Comparison of ENCODE assay signal across 8 cellular contexts in genomic region chr1:152869808-152870419, GRCh38. TPM values are rescaled to one million over a fixed set of nuclear protein-coding genes. Genes with fewer than 3 reads are reported as not detected.
DNase-seq lines count a peak whose midpoint lies in the region; ATAC-seq and TF ChIP-seq lines count a peak whose summit lies in the region.

No MANE protein-coding gene starts in this region.

- no peak for TF ChIP-seq EP300 in suprapubic skin (IDR thresholded peaks at IDR 0.05)

- no peak for TF ChIP-seq POLR2A in suprapubic skin (IDR thresholded peaks at IDR 0.05)

- POLR2A ChIA-PET in GM10248 (lab: Yijun Ruan, JAX) = no interaction called here

- no peak for ATAC-seq in GM21381 (IDR thresholded peaks at IDR 0.05; ENCODE audit: unreplicated experiment)

- WGBS in suprapubic skin = 36% methylated on average over 9 of the region's 9 CpGs

- TF ChIP-seq CTCF in GM10248 (IDR thresholded peaks at IDR 0.05; ENCODE audit: control extremely low read depth, extremely low read depth, low read depth, missing control alignments) (peak; percentile 85), fibroblast of pulmonary artery (IDR thresholded peaks at IDR 0.05; ENCODE audit: low read length, missing control alignments) (peak; percentile 90), suprapubic skin (IDR thresholded peaks at IDR 0.05) (peak; percentile 60 to 69)

- H3K27ac ChIP-seq in suprapubic skin = no peak overlapping the region

- no peaks in the 10 kb centered on the region for H3K36me3 ChIP-seq in suprapubic skin

- DNase-seq in GM10248 (ENCODE audit: extremely low spot score) (peak; percentile 77), HT-29 (ENCODE audit: low spot score) (peak; percentile 84), OCI-M1 (lab: John Stamatoyannopoulos, UW) (peak; percentile 86), fibroblast of pulmonary artery (ENCODE audit: low read depth) (peak; percentile 73), nucleus accumbens (lab: John Stamatoyannopoulos, UW) (peak in 41 of 56 donors; percentile 0 to 79 (median 24)), suprapubic skin (ENCODE audit: low spot score in 2 of 2) (peak in 1 of 2 donors; percentile 79)
- peak; percentile 35 for DNase-seq in activated T-cell treated with anti-CD3 and anti-CD28 coated beads, Interleukin-2, amount 50 U/mL, for 1 hour

- no peaks in the 10 kb centered on the region for H3K9me3 ChIP-seq in suprapubic skin

- no peaks in the 10 kb centered on the region for H3K27me3 ChIP-seq in suprapubic skin

- CTCF ChIA-PET in GM10248 (lab: Yijun Ruan, JAX) = interaction anchor here (0.6 to 6.0 kb wide), 34 partner anchors 9 to 393 kb away, joined by 3 to 131 read pairs (median 6); partner anchors contain the start of genes IVL, LORICRIN, PRR9 and SMCP

- H3K4me1 ChIP-seq in suprapubic skin = no peaks in the 10 kb centered on the region

- no peak overlapping the region for H3K4me3 ChIP-seq in fibroblast of pulmonary artery (replicated peaks; ENCODE audit: low read depth, low read length)
- H3K4me3 ChIP-seq in suprapubic skin = no peak overlapping the region

RNA-seq across cellular contexts. Expression of gene SMCP, which starts 8.2 kb away (rescaled TPM):
- total RNA-seq in HT-29 (2014; rRNA removed; shearing (Covaris generic)) = not detected in 2 replicates
- not detected for total RNA-seq in suprapubic skin

RNA-seq across cellular contexts. Expression of gene LCE7A, which starts 10.1 kb away (rescaled TPM):
- not detected in 2 replicates for total RNA-seq in HT-29 (2014; rRNA removed; shearing (Covaris generic))
- total RNA-seq in suprapubic skin = not detected

RNA-seq across cellular contexts. Expression of gene LCE6A, which starts 27.3 kb away (rescaled TPM):
- total RNA-seq in HT-29 (2014; rRNA removed; shearing (Covaris generic)) = not detected in 2 replicates
- total RNA-seq in suprapubic skin = 10 to 100 TPM in 3 of 4 donors, 1 to 10 TPM in 1; 3.0 to 95.6 (median 55.0) TPM

RNA-seq across cellular contexts. Expression of gene IVL, which starts 38.4 kb away (rescaled TPM):
- total RNA-seq in HT-29 (2014; rRNA removed; shearing (Covaris generic)) = 2.0 and 2.2 TPM in 2 replicates
- 100 to 1,000 TPM in 3 of 4 donors, 10 to 100 TPM in 1; 50.2 to 213 (median 138) TPM for total RNA-seq in suprapubic skin

RNA-seq across cellular contexts. Expression of gene LCE1A, which starts 42.6 kb away (rescaled TPM):
- not detected in 2 replicates for total RNA-seq in HT-29 (2014; rRNA removed; shearing (Covaris generic))
- 100 to 1,000 TPM in 3 of 4 donors, 10 to 100 TPM in 1; 69.4 to 516 (median 417) TPM for total RNA-seq in suprapubic skin
